ENCODE assay signal across 16 cellular contexts in genomic region chr2:146489386-146489785, GRCh38.
DNase-seq lines count a peak whose midpoint lies in the region; ATAC-seq, FAIRE-seq and TF ChIP-seq lines count a peak whose summit lies in the region.
"Had no signal": no experiment of that assay in that cellular context is flagged by ENCODE, and none has a peak within 500 bp of the region (broad histone marks: within the 10 kb centered on the region; RNA-seq: fewer than 3 reads in every experiment).

No MANE protein-coding gene starts in this region.

- H3K9me3 Mint-ChIP-seq in neural progenitor cell: peaks cover 8% of the 10 kb centered on the region

- H3K4me1 Mint-ChIP-seq in neural progenitor cell: no peaks in the 10 kb centered on the region

- H3K4me1 ChIP-seq in neural progenitor cell: no peaks in the 10 kb centered on the region
- no peaks in the 10 kb centered on the region for H3K4me1 ChIP-seq in pancreas

- H3K79me2 ChIP-seq in neural progenitor cell (ENCODE audit: low read depth): no peaks in the 10 kb centered on the region

- H3K4me3 ChIP-seq in choroid plexus epithelial cell (ENCODE audit: low read depth, low read length): no peak overlapping the region
- H3K4me3 ChIP-seq in neural progenitor cell: no peak overlapping the region
- no peak overlapping the region for H3K4me3 ChIP-seq in pancreas
- H3K4me3 ChIP-seq: PC-9 had no signal

- no peak overlapping the region for H3K27ac Mint-ChIP-seq in neural progenitor cell

- H3K36me3 Mint-ChIP-seq in neural progenitor cell: no peaks in the 10 kb centered on the region

- H3K27me3 Mint-ChIP-seq in neural progenitor cell (ENCODE audit: insufficient read depth, low read depth): no peaks in the 10 kb centered on the region

- ATAC-seq in pancreas: no peak
- ATAC-seq in HG02852 (IDR thresholded peaks at IDR 0.05; ENCODE audit: unreplicated experiment): no peak

- H3K9ac ChIP-seq in neural progenitor cell: no peak overlapping the region

- no peaks in the 10 kb centered on the region for H4K20me1 ChIP-seq in neural progenitor cell (ENCODE audit: low read depth)

- TF ChIP-seq CTCF in choroid plexus epithelial cell (conservative IDR thresholded peaks at IDR 0.05; ENCODE audit: low read depth, low read length) (no peak), neural progenitor cell (IDR thresholded peaks at IDR 0.05) (no peak), pancreas (IDR thresholded peaks at IDR 0.05) (no peak)

- no peak overlapping the region for H3K27ac ChIP-seq in neural progenitor cell
- no peak overlapping the region for H3K27ac ChIP-seq in pancreas
- H3K27ac ChIP-seq: C4-2B, PC-9 had no signal

- 87 to 94% methylated on average over 1 of the region's 1 CpG for WGBS in pancreas, 2 donors

- no peak overlapping the region for H2AFZ ChIP-seq in neural progenitor cell (replicated peaks)
- H2AFZ ChIP-seq: PC-9 had no signal

- intact Hi-C loops in pancreas (cut with DNase I): no loop called here

- peak; percentile 69 for FAIRE-seq in RCC 7860 (lab: Jason Lieb, UNC)
- no peak for FAIRE-seq in pancreas (lab: Jason Lieb, UNC)
- FAIRE-seq: HTR-8/SVneo had no signal

- H3K4me3 Mint-ChIP-seq in neural progenitor cell: no peak overlapping the region

- H3K27me3 ChIP-seq in neural progenitor cell: no peaks in the 10 kb centered on the region
- H3K27me3 ChIP-seq in pancreas: no peaks in the 10 kb centered on the region

- DNase-seq in ELR (ENCODE audit: low read depth) (peak; percentile 1), RCC 7860 (ENCODE audit: low spot score) (peak; percentile 55), choroid plexus epithelial cell (ENCODE audit: low read depth) (peak; percentile 4), kidney tubule cell (ENCODE audit: low spot score) (peak; percentile 69), neural progenitor cell (ENCODE audit: low spot score) (no peak), NCI-H345 (lab: John Stamatoyannopoulos, UW) (no peak), pancreas (no peak)
- DNase-seq: DMS 273 treated with DMSO at 0.1 percent for 48 hours, H7, NCI-H1436, NCI-H2029, NCI-H510A treated with DMSO at 0.1 percent for 48 hours, PC-9 had no signal

- H3K4me2 ChIP-seq in neural progenitor cell: no peak overlapping the region
- H3K4me2 ChIP-seq: PC-9 had no signal

- H3K9me3 ChIP-seq in neural progenitor cell (ENCODE audit: low read depth) (no peaks in the 10 kb centered on the region), pancreas (no peaks in the 10 kb centered on the region)

- no peaks in the 10 kb centered on the region for H3F3A ChIP-seq in neural progenitor cell (ENCODE audit: low read depth)

- H3K36me3 ChIP-seq in neural progenitor cell (no peaks in the 10 kb centered on the region), pancreas (no peaks in the 10 kb centered on the region)

Comparison
In these comparisons a context has a peak if more than half of its experiments do, and no peak if none do; other contexts are left out.
1. DNase-seq: peak in ELR (single experiment), RCC 7860 (single experiment), choroid plexus epithelial cell (single experiment) and kidney tubule cell (single experiment); none in neural progenitor cell (single experiment), NCI-H345 (single experiment) and pancreas (0 of 6).